22 cellular contexts compared by ENCODE assay signal in the genomic region with DNA sequence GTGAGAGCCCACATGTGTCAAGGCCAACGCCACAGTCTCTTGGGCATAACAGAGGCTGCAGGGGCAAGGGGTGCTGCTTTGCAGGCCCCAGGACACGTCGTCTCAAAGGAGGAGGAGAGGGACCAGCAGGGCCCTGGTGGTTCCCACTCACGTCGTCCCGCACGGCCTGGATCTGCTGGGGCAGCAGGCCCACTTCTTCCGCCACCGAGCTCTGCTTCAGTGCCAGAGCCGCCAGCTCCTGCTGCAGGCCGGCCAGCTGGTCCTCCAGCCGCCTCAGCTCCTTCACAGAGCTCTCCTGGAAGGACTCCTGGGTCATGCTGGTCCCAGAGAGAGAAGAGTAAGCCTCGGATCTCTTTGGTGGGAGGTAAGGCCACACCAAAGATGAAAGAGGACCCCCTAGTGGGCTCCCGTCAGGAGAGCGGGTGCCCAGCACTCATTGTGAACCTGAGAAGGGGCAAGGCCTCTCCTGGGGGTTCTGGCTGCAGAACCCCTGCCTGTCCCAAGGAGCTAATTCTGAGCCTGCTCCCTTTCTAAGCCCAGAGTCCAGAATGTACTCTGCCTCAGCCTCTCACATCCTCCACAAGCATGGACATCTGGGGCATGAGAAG. TPM values are rescaled to one million over a fixed set of nuclear protein-coding genes. Genes with fewer than 3 reads are reported as not detected.
DNase-seq lines count a peak whose midpoint lies in the region; ATAC-seq, FAIRE-seq and TF ChIP-seq lines count a peak whose summit lies in the region.
"Had no signal": no experiment of that assay in that cellular context is flagged by ENCODE, and none has a peak within 500 bp of the region (broad histone marks: within the 10 kb centered on the region; RNA-seq: fewer than 3 reads in every experiment).

No MANE protein-coding gene starts in this region.

- H3K36me3 ChIP-seq in BLaER1 (peaks cover 100% of the 10 kb centered on the region), HepG2 (replicated peaks in 1 of 2; ENCODE audit: control insufficient read depth in 1 of 2, insufficient read depth in 2 of 2, low read length in 2 of 2) (peaks cover 54 to 87% of the 10 kb centered on the region in 2 experiments), uterus (peaks cover 0 to 2% of the 10 kb centered on the region in 2 donors)

- H3K9me3 Mint-ChIP-seq in CD4-positive, alpha-beta T cell, result no peaks in the 10 kb centered on the region
- no peaks in the 10 kb centered on the region for H3K9me3 Mint-ChIP-seq in activated naive CD8-positive, alpha-beta T cell treated with anti-CD3 and anti-CD28 coated beads for 36 hours
- no peaks in the 10 kb centered on the region for H3K9me3 Mint-ChIP-seq in natural killer cell
- H3K9me3 Mint-ChIP-seq: H9, type B pancreatic cell had no signal

- peak overlapping the region; percentile 73 for H3K4me2 ChIP-seq in BLaER1
- H3K4me2 ChIP-seq in HepG2 (ENCODE audit: low read depth, low read length), result no peak overlapping the region
- H3K4me2 ChIP-seq: KMS-11 had no signal

- peak overlapping the region; percentile 41; the same call in 1 of the 2 replicates for H3K27ac ChIP-seq in BLaER1
- H3K27ac ChIP-seq in CD4-positive, alpha-beta T cell (ENCODE audit: low read depth, low read length), result peak overlapping the region; percentile 44
- no peak overlapping the region for H3K27ac ChIP-seq in HepG2 (ENCODE audit: extremely low read length, insufficient read depth, low read length)
- H3K27ac ChIP-seq in uterus, result no peak overlapping the region
- H3K27ac ChIP-seq: HL-60, KMS-11, left lung had no signal

- H3K4me3 Mint-ChIP-seq in CD4-positive, alpha-beta T cell, result no peak overlapping the region
- no peak overlapping the region for H3K4me3 Mint-ChIP-seq in activated naive CD8-positive, alpha-beta T cell treated with anti-CD3 and anti-CD28 coated beads for 36 hours
- H3K4me3 Mint-ChIP-seq in natural killer cell, result no peak overlapping the region
- H3K4me3 Mint-ChIP-seq: H9, type B pancreatic cell had no signal

- intact Hi-C loops in CD4-positive, alpha-beta T cell (cut with DNase I, micrococcal nuclease), result no loop called here
- intact Hi-C loops in HepG2 (cut with micrococcal nuclease; ENCODE audit: unreplicated experiment) (no loop called here), uterus (cut with DNase I; ENCODE audit: low total_unique reads) (no loop called here), natural killer cell (cut with micrococcal nuclease) (no loop called here)

- H3K4me1 ChIP-seq in BLaER1 (peaks cover 72% of the 10 kb centered on the region), HepG2 (ENCODE audit: insufficient read depth, low read length) (peaks cover 9% of the 10 kb centered on the region), uterus (no peaks in the 10 kb centered on the region)

- no peak for FAIRE-seq in HepG2 (lab: Jason Lieb, UNC)

- in situ Hi-C loops in HepG2 (cut with HindIII; ENCODE audit: extremely low pct_ligation_motif_present, low pct_unique_long_range_greater_than_20kb), result no loop called here

- no peaks in the 10 kb centered on the region for H3K9me3 ChIP-seq in BLaER1
- no peaks in the 10 kb centered on the region for H3K9me3 ChIP-seq in CD4-positive, alpha-beta T cell (ENCODE audit: control insufficient read depth, low read length)
- no peaks in the 10 kb centered on the region for H3K9me3 ChIP-seq in HepG2 (ENCODE audit: low read length)
- H3K9me3 ChIP-seq in uterus, result no peaks in the 10 kb centered on the region
- H3K9me3 ChIP-seq: gastroesophageal sphincter, left lung had no signal

- peaks cover 100% of the 10 kb centered on the region for H3K36me3 Mint-ChIP-seq in CD4-positive, alpha-beta T cell (ENCODE audit: low read depth)
- H3K36me3 Mint-ChIP-seq in activated naive CD8-positive, alpha-beta T cell treated with anti-CD3 and anti-CD28 coated beads for 36 hours, result peaks cover 20% of the 10 kb centered on the region
- H3K36me3 Mint-ChIP-seq in natural killer cell, result no peaks in the 10 kb centered on the region

- H3K79me2 ChIP-seq in HepG2 (ENCODE audit: insufficient read depth, low read length), result no peaks in the 10 kb centered on the region

- H3K4me3 ChIP-seq in BLaER1, result no peak overlapping the region
- H3K4me3 ChIP-seq in HepG2 (replicated peaks in 1 of 3; ENCODE audit: insufficient read depth in 1 of 3, low read depth in 2 of 3, low read length in 3 of 3), result no peak overlapping the region
- H3K4me3 ChIP-seq in uterus, result no peak overlapping the region
- H3K4me3 ChIP-seq: gastroesophageal sphincter, left lung, skin epidermis had no signal

- H3K9ac ChIP-seq in BLaER1, result peak overlapping the region; percentile 60
- H3K9ac ChIP-seq in HepG2 (ENCODE audit: insufficient read depth, low read depth, low read length), result no peak overlapping the region
- H3K9ac ChIP-seq: KMS-11 had no signal

- peak overlapping the region; percentile 69 for H3K27ac Mint-ChIP-seq in CD4-positive, alpha-beta T cell
- H3K27ac Mint-ChIP-seq in activated naive CD8-positive, alpha-beta T cell treated with anti-CD3 and anti-CD28 coated beads for 36 hours, result peak overlapping the region; percentile 25
- peak overlapping the region in 1 of 2 donors; percentile 73 for H3K27ac Mint-ChIP-seq in natural killer cell
- H3K27ac Mint-ChIP-seq: H9, type B pancreatic cell had no signal

- H4K20me1 ChIP-seq in BLaER1 (peaks cover 100% of the 10 kb centered on the region), HepG2 (ENCODE audit: insufficient read depth, low read length) (no peaks in the 10 kb centered on the region)

- no peak for DNase-seq in CD4-positive, alpha-beta T cell
- DNase-seq in activated naive CD8-positive, alpha-beta T cell treated with anti-CD3 and anti-CD28 coated beads for 36 hours, result no peak
- DNase-seq in HepG2 (ENCODE audit: low spot score) (no peak), uterus (no peak), natural killer cell (no peak), NCI-H2029 (lab: John Stamatoyannopoulos, UW) (no peak)
- DNase-seq: activated CD4-positive, alpha-beta T cell treated with anti-CD3 and anti-CD28 coated beads for 4 hours; activated T-cell treated with anti-CD3 and anti-CD28 coated beads, Interleukin-2, amount 50 U/mL, for 1 hour; aorta; H9; NCI-H1092 treated with DMSO at 0.1 percent for 48 hours; NCI-H748 treated with DMSO at 0.1 percent for 48 hours; stimulated activated CD4-positive, alpha-beta T cell treated with anti-CD3 and anti-CD28 coated beads, Interleukin-4, amount 100 ng/mL, for 4 hours; stimulated activated CD8-positive, alpha-beta memory T cell treated with anti-CD3 and anti-CD28 coated beads, Interleukin-4, amount 100 ng/mL, for 48 hours had no signal

- CTCF ChIA-PET in CD4-positive, alpha-beta T cell (lab: Charles Lee), result no interaction called here
- CTCF ChIA-PET in HepG2 (lab: Yijun Ruan, JAX; ENCODE audit: low intra/inter-chr PET ratio, low total read pairs), result no interaction called here

- POLR2A ChIA-PET in CD4-positive, alpha-beta T cell (lab: Charles Lee), result interaction anchor here (2.7 to 25.2 kb wide), 3 partner anchors 7 to 34 kb away, joined by 14 to 752 read pairs (median 752); partner anchors contain the start of genes GTPBP1 and SUN2
- POLR2A ChIA-PET in HepG2 (lab: Yijun Ruan, JAX), result no interaction called here

- BruUV-seq in HepG2 (replicated peaks; lab: Mats Ljungman, UMichigan), result no TSS peak

- no peak for TF ChIP-seq CTCF in CD4-positive, alpha-beta T cell (IDR thresholded peaks at IDR 0.05)
- TF ChIP-seq CTCF in HepG2 (CRISPR knock-in tag; IDR thresholded peaks at IDR 0.05) (no peak), uterus (IDR thresholded peaks at IDR 0.05) (no peak), natural killer cell (IDR thresholded peaks at IDR 0.05) (no peak)

- H3K4me1 Mint-ChIP-seq in CD4-positive, alpha-beta T cell (ENCODE audit: low read depth), result peaks cover 52% of the 10 kb centered on the region
- peaks cover 48% of the 10 kb centered on the region for H3K4me1 Mint-ChIP-seq in activated naive CD8-positive, alpha-beta T cell treated with anti-CD3 and anti-CD28 coated beads for 36 hours
- H3K4me1 Mint-ChIP-seq in natural killer cell, result peaks cover 16 to 56% of the 10 kb centered on the region in 2 donors

- TF ChIP-seq EP300 in HepG2 (IDR thresholded peaks at IDR 0.05; ENCODE audit: low read depth in 2 of 2, low read length in 2 of 2), result no peak
- no peak for TF ChIP-seq EP300 in HepG2 (CRISPR knock-in tag; IDR thresholded peaks at IDR 0.05; ENCODE audit: borderline replicate concordance)

- H3K27me3 Mint-ChIP-seq in CD4-positive, alpha-beta T cell, result no peaks in the 10 kb centered on the region
- H3K27me3 Mint-ChIP-seq in activated naive CD8-positive, alpha-beta T cell treated with anti-CD3 and anti-CD28 coated beads for 36 hours, result no peaks in the 10 kb centered on the region
- no peaks in the 10 kb centered on the region for H3K27me3 Mint-ChIP-seq in natural killer cell (ENCODE audit: low read depth in 2 of 2)
- H3K27me3 Mint-ChIP-seq: type B pancreatic cell had no signal

- 99% methylated on average over 9 of the region's 15 CpGs for WGBS in HepG2 (ENCODE audit: low lambda C conversion rate)

- no peak for ATAC-seq in CD4-positive, alpha-beta T cell (ENCODE audit: poor library complexity)
- no peak for ATAC-seq in HepG2
- no peak for ATAC-seq in natural killer cell
- ATAC-seq in HG03439 (IDR thresholded peaks at IDR 0.05; ENCODE audit: unreplicated experiment), result no peak
- ATAC-seq: gastroesophageal sphincter, left lung had no signal

- no peak for TF ChIP-seq RAD21 in HepG2 (CRISPR knock-in tag; IDR thresholded peaks at IDR 0.05)

- H2AFZ ChIP-seq in HepG2 (ENCODE audit: low read length), result no peak overlapping the region

- TF ChIP-seq POLR2A in HepG2 (IDR thresholded peaks at IDR 0.05; ENCODE audit: insufficient read depth in 1 of 2, low read depth in 2 of 2, low read length in 2 of 2), result no peak; a peak in 1 of 4 replicates
- TF ChIP-seq POLR2A in uterus (IDR thresholded peaks at IDR 0.05), result no peak

- H3K27me3 ChIP-seq in BLaER1 (no peaks in the 10 kb centered on the region), HepG2 (ENCODE audit: control insufficient read depth in 1 of 2, insufficient read depth in 2 of 2, low read length in 2 of 2) (no peaks in the 10 kb centered on the region), uterus (no peaks in the 10 kb centered on the region)
- H3K27me3 ChIP-seq in CD4-positive, alpha-beta T cell (ENCODE audit: control insufficient read depth, insufficient read depth, low read length), result no peaks in the 10 kb centered on the region
- H3K27me3 ChIP-seq: gastroesophageal sphincter, left lung had no signal

RNA-seq across cellular contexts. Expression of gene SUN2, which starts 15.6 kb away (rescaled TPM):
- 100 to 1,000 TPM; 440 to 453 TPM for total RNA-seq in CD4-positive, alpha-beta T cell
- 10 to 100 TPM; 72.3 to 74.2 TPM for total RNA-seq in activated naive CD8-positive, alpha-beta T cell treated with anti-CD3 and anti-CD28 coated beads for 36 hours
- 18.2 and 45.6 TPM in 2 replicates for total RNA-seq in HepG2 (2016; rRNA removed; fragmentation: Illumina TruSeq; extraction: Trizol)
- 7.7 and 8.7 TPM in 2 replicates for total RNA-seq in HepG2 (2016; cell fraction: cytosol; rRNA removed; fragmentation: Illumina TruSeq; extraction: Trizol; ENCODE audit: low read depth)
- total RNA-seq in HepG2 (2016; cell fraction: insoluble cytoplasmic fraction; rRNA removed; fragmentation: Illumina TruSeq; extraction: Trizol), result 15.8 and 46.5 TPM in 2 replicates
- 8.0 and 10.1 TPM in 2 replicates for total RNA-seq in HepG2 (2016; cell fraction: membrane; rRNA removed; fragmentation: Illumina TruSeq; extraction: Trizol)
- 45.0 and 55.0 TPM in 2 replicates for total RNA-seq in HepG2 (2016; cell fraction: nucleus; rRNA removed; fragmentation: Illumina TruSeq; extraction: Trizol)
- 56.6 and 94.4 TPM in 2 replicates for polyA plus RNA-seq in HepG2 (2011; rRNA removed)
- 56.4 and 70.2 TPM in 2 replicates for polyA plus RNA-seq in HepG2 (2011; cell fraction: cytosol; rRNA removed)
- polyA plus RNA-seq in HepG2 (2011; cell fraction: nucleus; rRNA removed), result 131 and 136 TPM in 2 replicates
- polyA plus RNA-seq in HepG2 (2012), result 54.3 and 62.5 TPM in 2 replicates
- polyA plus RNA-seq in HepG2 (2016; cell fraction: cytosol; fragmentation: Illumina TruSeq; extraction: Trizol; ENCODE audit: low read depth), result 1.7 and 2.0 TPM in 2 replicates
- polyA plus RNA-seq in HepG2 (2016; cell fraction: insoluble cytoplasmic fraction; fragmentation: Illumina TruSeq; extraction: Trizol; ENCODE audit: low read depth), result 13.1 and 15.6 TPM in 2 replicates
- polyA plus RNA-seq in HepG2 (2016; cell fraction: membrane; fragmentation: Illumina TruSeq; extraction: Trizol; ENCODE audit: low read depth), result 2.6 and 3.3 TPM in 2 replicates
- 64.6 and 66.8 TPM in 2 replicates for polyA plus RNA-seq in HepG2 (2016; cell fraction: nucleus; fragmentation: Illumina TruSeq; extraction: Trizol; ENCODE audit: insufficient read depth, low read depth)
- polyA minus RNA-seq in HepG2 (2011; rRNA and poly(A)+ RNA removed; ENCODE audit: low replicate concordance), result 70.8 and 210 TPM in 2 replicates
- polyA minus RNA-seq in HepG2 (2011; cell fraction: cytosol; rRNA and poly(A)+ RNA removed), result 64.5 and 71.6 TPM in 2 replicates
- 46.5 and 51.3 TPM in 2 replicates for polyA minus RNA-seq in HepG2 (2011; cell fraction: nucleus; rRNA and poly(A)+ RNA removed)
- total RNA-seq in uterus, result 100 to 1,000 TPM; 118 to 285 (median 175) TPM
- 1,000 to 10,000 TPM in 1 of 3 donors, 100 to 1,000 TPM in 2; 882 to 1,056 (median 886) TPM for total RNA-seq in natural killer cell

RNA-seq across cellular contexts. Expression of gene GTPBP1, which starts 34.5 kb away (rescaled TPM):
- total RNA-seq in CD4-positive, alpha-beta T cell, result 100 to 1,000 TPM; 263 to 272 TPM
- total RNA-seq in activated naive CD8-positive, alpha-beta T cell treated with anti-CD3 and anti-CD28 coated beads for 36 hours, result 10 to 100 TPM; 82.4 TPM
- total RNA-seq in HepG2 (2016; rRNA removed; fragmentation: Illumina TruSeq; extraction: Trizol) (22.3 and 24.6 TPM in 2 replicates), uterus (10 to 100 TPM; 16.2 to 71.5 (median 56.1) TPM), natural killer cell (100 to 1,000 TPM; 236 to 259 (median 249) TPM)
- 9.4 and 11.9 TPM in 2 replicates for total RNA-seq in HepG2 (2016; cell fraction: cytosol; rRNA removed; fragmentation: Illumina TruSeq; extraction: Trizol; ENCODE audit: low read depth)
- total RNA-seq in HepG2 (2016; cell fraction: insoluble cytoplasmic fraction; rRNA removed; fragmentation: Illumina TruSeq; extraction: Trizol), result 22.2 and 23.5 TPM in 2 replicates
- total RNA-seq in HepG2 (2016; cell fraction: membrane; rRNA removed; fragmentation: Illumina TruSeq; extraction: Trizol), result 10.5 and 13.9 TPM in 2 replicates
- 28.5 and 30.6 TPM in 2 replicates for total RNA-seq in HepG2 (2016; cell fraction: nucleus; rRNA removed; fragmentation: Illumina TruSeq; extraction: Trizol)
- polyA plus RNA-seq in HepG2 (2011; rRNA removed), result 27.0 and 34.6 TPM in 2 replicates
- 12.2 TPM in 2 replicates for polyA plus RNA-seq in HepG2 (2011; cell fraction: cytosol; rRNA removed)
- polyA plus RNA-seq in HepG2 (2011; cell fraction: nucleus; rRNA removed), result 95.6 and 97.7 TPM in 2 replicates
- polyA plus RNA-seq in HepG2 (2012), result 27.1 and 32.6 TPM in 2 replicates
- 1.9 and 2.1 TPM in 2 replicates for polyA plus RNA-seq in HepG2 (2016; cell fraction: cytosol; fragmentation: Illumina TruSeq; extraction: Trizol; ENCODE audit: low read depth)
- polyA plus RNA-seq in HepG2 (2016; cell fraction: insoluble cytoplasmic fraction; fragmentation: Illumina TruSeq; extraction: Trizol; ENCODE audit: low read depth), result 11.2 and 13.8 TPM in 2 replicates
- polyA plus RNA-seq in HepG2 (2016; cell fraction: membrane; fragmentation: Illumina TruSeq; extraction: Trizol; ENCODE audit: low read depth), result 4.8 and 5.6 TPM in 2 replicates
- 23.2 and 23.4 TPM in 2 replicates for polyA plus RNA-seq in HepG2 (2016; cell fraction: nucleus; fragmentation: Illumina TruSeq; extraction: Trizol; ENCODE audit: insufficient read depth, low read depth)
- 58.7 and 59.1 TPM in 2 replicates for polyA minus RNA-seq in HepG2 (2011; rRNA and poly(A)+ RNA removed; ENCODE audit: low replicate concordance)
- polyA minus RNA-seq in HepG2 (2011; cell fraction: cytosol; rRNA and poly(A)+ RNA removed), result 15.1 and 17.8 TPM in 2 replicates
- 81.0 and 88.9 TPM in 2 replicates for polyA minus RNA-seq in HepG2 (2011; cell fraction: nucleus; rRNA and poly(A)+ RNA removed)

RNA-seq across cellular contexts. Expression of gene JOSD1, which starts 39.5 kb away (rescaled TPM):
- total RNA-seq in CD4-positive, alpha-beta T cell, result 100 to 1,000 TPM; 303 to 307 TPM
- 10 to 100 TPM; 79.4 to 83.7 TPM for total RNA-seq in activated naive CD8-positive, alpha-beta T cell treated with anti-CD3 and anti-CD28 coated beads for 36 hours
- total RNA-seq in HepG2 (2016; rRNA removed; fragmentation: Illumina TruSeq; extraction: Trizol), result 30.6 and 31.7 TPM in 2 replicates
- total RNA-seq in HepG2 (2016; cell fraction: cytosol; rRNA removed; fragmentation: Illumina TruSeq; extraction: Trizol; ENCODE audit: low read depth), result 8.1 and 9.2 TPM in 2 replicates
- total RNA-seq in HepG2 (2016; cell fraction: insoluble cytoplasmic fraction; rRNA removed; fragmentation: Illumina TruSeq; extraction: Trizol), result 26.6 and 29.1 TPM in 2 replicates
- total RNA-seq in HepG2 (2016; cell fraction: membrane; rRNA removed; fragmentation: Illumina TruSeq; extraction: Trizol), result 33.4 and 36.1 TPM in 2 replicates
- total RNA-seq in HepG2 (2016; cell fraction: nucleus; rRNA removed; fragmentation: Illumina TruSeq; extraction: Trizol), result 17.6 and 22.7 TPM in 2 replicates
- polyA plus RNA-seq in HepG2 (2011; rRNA removed), result 38.4 and 44.5 TPM in 2 replicates
- 39.7 and 45.2 TPM in 2 replicates for polyA plus RNA-seq in HepG2 (2011; cell fraction: cytosol; rRNA removed)
- 36.9 and 44.6 TPM in 2 replicates for polyA plus RNA-seq in HepG2 (2011; cell fraction: nucleus; rRNA removed)
- polyA plus RNA-seq in HepG2 (2012), result 28.7 and 33.3 TPM in 2 replicates
- polyA plus RNA-seq in HepG2 (2016; cell fraction: cytosol; fragmentation: Illumina TruSeq; extraction: Trizol; ENCODE audit: low read depth), result 7.4 and 8.3 TPM in 2 replicates
- polyA plus RNA-seq in HepG2 (2016; cell fraction: insoluble cytoplasmic fraction; fragmentation: Illumina TruSeq; extraction: Trizol; ENCODE audit: low read depth), result 28.7 and 31.1 TPM in 2 replicates
- polyA plus RNA-seq in HepG2 (2016; cell fraction: membrane; fragmentation: Illumina TruSeq; extraction: Trizol; ENCODE audit: low read depth), result 21.8 and 25.8 TPM in 2 replicates
- 40.7 and 49.6 TPM in 2 replicates for polyA plus RNA-seq in HepG2 (2016; cell fraction: nucleus; fragmentation: Illumina TruSeq; extraction: Trizol; ENCODE audit: insufficient read depth, low read depth)
- polyA minus RNA-seq in HepG2 (2011; rRNA and poly(A)+ RNA removed; ENCODE audit: low replicate concordance), result 51.9 and 81.6 TPM in 2 replicates
- polyA minus RNA-seq in HepG2 (2011; cell fraction: cytosol; rRNA and poly(A)+ RNA removed), result 20.5 and 24.2 TPM in 2 replicates
- polyA minus RNA-seq in HepG2 (2011; cell fraction: nucleus; rRNA and poly(A)+ RNA removed), result 25.5 and 25.6 TPM in 2 replicates
- total RNA-seq in uterus, result 10 to 100 TPM; 24.4 to 57.9 (median 40.2) TPM
- 100 to 1,000 TPM; 123 to 165 (median 128) TPM for total RNA-seq in natural killer cell

RNA-seq across cellular contexts. Expression of gene DNAL4, which starts 53.7 kb away (rescaled TPM):
- total RNA-seq in CD4-positive, alpha-beta T cell, result 1 to 10 TPM; 1.9 to 2.7 TPM
- 1 to 10 TPM; 6.7 to 7.4 TPM for total RNA-seq in activated naive CD8-positive, alpha-beta T cell treated with anti-CD3 and anti-CD28 coated beads for 36 hours
- 8.0 and 8.8 TPM in 2 replicates for total RNA-seq in HepG2 (2016; rRNA removed; fragmentation: Illumina TruSeq; extraction: Trizol)
- 8.4 and 10.6 TPM in 2 replicates for total RNA-seq in HepG2 (2016; cell fraction: cytosol; rRNA removed; fragmentation: Illumina TruSeq; extraction: Trizol; ENCODE audit: low read depth)
- total RNA-seq in HepG2 (2016; cell fraction: insoluble cytoplasmic fraction; rRNA removed; fragmentation: Illumina TruSeq; extraction: Trizol), result 7.8 and 8.3 TPM in 2 replicates
- 15.9 and 18.1 TPM in 2 replicates for total RNA-seq in HepG2 (2016; cell fraction: membrane; rRNA removed; fragmentation: Illumina TruSeq; extraction: Trizol)
- 3.2 and 3.8 TPM in 2 replicates for total RNA-seq in HepG2 (2016; cell fraction: nucleus; rRNA removed; fragmentation: Illumina TruSeq; extraction: Trizol)
- 9.0 and 10.7 TPM in 2 replicates for polyA plus RNA-seq in HepG2 (2011; rRNA removed)
- 11.6 and 14.0 TPM in 2 replicates for polyA plus RNA-seq in HepG2 (2011; cell fraction: cytosol; rRNA removed)
- 6.6 and 8.0 TPM in 2 replicates for polyA plus RNA-seq in HepG2 (2011; cell fraction: nucleus; rRNA removed)
- 4.6 and 5.9 TPM in 2 replicates for polyA plus RNA-seq in HepG2 (2012)
- polyA plus RNA-seq in HepG2 (2016; cell fraction: cytosol; fragmentation: Illumina TruSeq; extraction: Trizol; ENCODE audit: low read depth), result 10.5 and 11.9 TPM in 2 replicates
- polyA plus RNA-seq in HepG2 (2016; cell fraction: insoluble cytoplasmic fraction; fragmentation: Illumina TruSeq; extraction: Trizol; ENCODE audit: low read depth), result 7.7 and 9.2 TPM in 2 replicates
- polyA plus RNA-seq in HepG2 (2016; cell fraction: membrane; fragmentation: Illumina TruSeq; extraction: Trizol; ENCODE audit: low read depth), result 13.7 and 14.4 TPM in 2 replicates
- 5.5 and 8.1 TPM in 2 replicates for polyA plus RNA-seq in HepG2 (2016; cell fraction: nucleus; fragmentation: Illumina TruSeq; extraction: Trizol; ENCODE audit: insufficient read depth, low read depth)
- polyA minus RNA-seq in HepG2 (2011; rRNA and poly(A)+ RNA removed; ENCODE audit: low replicate concordance), result 6.9 and 10.7 TPM in 2 replicates
- polyA minus RNA-seq in HepG2 (2011; cell fraction: cytosol; rRNA and poly(A)+ RNA removed), result 1.5 and 2.4 TPM in 2 replicates
- polyA minus RNA-seq in HepG2 (2011; cell fraction: nucleus; rRNA and poly(A)+ RNA removed), result 1.0 and 1.5 TPM in 2 replicates
- total RNA-seq in uterus, result 10 to 100 TPM in 2 of 4 donors, 1 to 10 TPM in 2; 3.1 to 23.4 (median 8.3) TPM
- total RNA-seq in natural killer cell, result 1 to 10 TPM; 5.4 to 9.8 (median 6.2) TPM

RNA-seq across cellular contexts. Expression of gene TOMM22, which starts 58.5 kb away (rescaled TPM):
- total RNA-seq in CD4-positive, alpha-beta T cell, result 10 to 100 TPM; 53.7 to 54.8 TPM
- total RNA-seq in activated naive CD8-positive, alpha-beta T cell treated with anti-CD3 and anti-CD28 coated beads for 36 hours, result 100 to 1,000 TPM; 193 to 211 TPM
- 118 and 143 TPM in 2 replicates for total RNA-seq in HepG2 (2016; rRNA removed; fragmentation: Illumina TruSeq; extraction: Trizol)
- 46.5 and 54.3 TPM in 2 replicates for total RNA-seq in HepG2 (2016; cell fraction: cytosol; rRNA removed; fragmentation: Illumina TruSeq; extraction: Trizol; ENCODE audit: low read depth)
- total RNA-seq in HepG2 (2016; cell fraction: insoluble cytoplasmic fraction; rRNA removed; fragmentation: Illumina TruSeq; extraction: Trizol), result 112 and 138 TPM in 2 replicates
- total RNA-seq in HepG2 (2016; cell fraction: membrane; rRNA removed; fragmentation: Illumina TruSeq; extraction: Trizol), result 120 and 127 TPM in 2 replicates
- 42.3 and 47.4 TPM in 2 replicates for total RNA-seq in HepG2 (2016; cell fraction: nucleus; rRNA removed; fragmentation: Illumina TruSeq; extraction: Trizol)
- polyA plus RNA-seq in HepG2 (2011; rRNA removed), result 37.3 and 46.9 TPM in 2 replicates
- polyA plus RNA-seq in HepG2 (2011; cell fraction: cytosol; rRNA removed), result 27.5 and 46.2 TPM in 2 replicates
- polyA plus RNA-seq in HepG2 (2011; cell fraction: nucleus; rRNA removed), result 8.9 and 10.9 TPM in 2 replicates
- polyA plus RNA-seq in HepG2 (2012), result 46.1 and 62.9 TPM in 2 replicates
- polyA plus RNA-seq in HepG2 (2016; cell fraction: cytosol; fragmentation: Illumina TruSeq; extraction: Trizol; ENCODE audit: low read depth), result 63.6 and 70.9 TPM in 2 replicates
- polyA plus RNA-seq in HepG2 (2016; cell fraction: insoluble cytoplasmic fraction; fragmentation: Illumina TruSeq; extraction: Trizol; ENCODE audit: low read depth), result 161 and 162 TPM in 2 replicates
- 126 and 148 TPM in 2 replicates for polyA plus RNA-seq in HepG2 (2016; cell fraction: membrane; fragmentation: Illumina TruSeq; extraction: Trizol; ENCODE audit: low read depth)
- 85.7 and 87.7 TPM in 2 replicates for polyA plus RNA-seq in HepG2 (2016; cell fraction: nucleus; fragmentation: Illumina TruSeq; extraction: Trizol; ENCODE audit: insufficient read depth, low read depth)
- 34.4 and 37.5 TPM in 2 replicates for polyA minus RNA-seq in HepG2 (2011; rRNA and poly(A)+ RNA removed; ENCODE audit: low replicate concordance)
- 28.1 and 28.5 TPM in 2 replicates for polyA minus RNA-seq in HepG2 (2011; cell fraction: cytosol; rRNA and poly(A)+ RNA removed)
- polyA minus RNA-seq in HepG2 (2011; cell fraction: nucleus; rRNA and poly(A)+ RNA removed), result 11.8 and 15.4 TPM in 2 replicates
- total RNA-seq in uterus, result 10 to 100 TPM; 17.6 to 62.5 (median 48.4) TPM
- total RNA-seq in natural killer cell, result 10 to 100 TPM; 45.9 to 50.6 (median 47.5) TPM

Comparison
In these comparisons a context has a peak if more than half of its experiments do, and no peak if none do; other contexts are left out.
1. H3K27ac ChIP-seq: peak in BLaER1 (single experiment) and CD4-positive, alpha-beta T cell (single experiment); none in HepG2 (single experiment) and uterus (0 of 2).